1 cellular context compared by ENCODE assay signal in the genomic region with DNA sequence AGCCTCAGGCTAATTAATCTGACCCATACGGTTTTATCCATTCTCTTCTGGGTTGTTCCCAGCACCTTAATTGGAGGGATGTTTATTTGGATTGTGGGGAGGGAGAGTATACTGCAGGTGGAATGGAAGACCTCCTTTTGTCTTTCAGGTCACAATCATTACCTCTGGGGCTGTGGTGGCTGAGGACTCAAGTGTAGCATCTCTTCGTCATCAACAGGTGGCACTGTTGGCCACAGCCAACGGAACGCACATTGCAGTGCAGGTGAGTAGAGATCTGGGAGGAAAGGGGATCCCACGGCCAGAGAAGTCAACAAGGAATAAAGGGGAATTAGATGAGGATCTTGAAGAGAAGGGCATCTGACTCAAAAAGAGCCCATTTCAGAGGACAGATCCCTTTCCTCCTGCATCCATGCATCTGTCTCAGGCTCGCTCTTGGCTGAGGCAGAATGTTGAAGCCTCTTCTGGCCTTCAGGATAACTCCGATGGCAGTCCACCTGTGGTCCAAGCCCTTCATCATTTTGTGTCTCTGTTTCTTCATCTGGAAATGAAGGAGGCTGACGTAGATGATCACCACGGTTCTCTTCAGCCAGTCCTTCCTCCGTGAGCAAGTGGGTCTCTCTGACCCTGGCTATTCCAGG.
TF ChIP-seq lines count a peak whose summit lies in the region.

No MANE protein-coding gene starts in this region.

TF ChIP-seq in HepG2, 621 proteins besides CTCF, POLR2A, EP300 and RAD21 (continued from another document and continues in another):
- TF ChIP-seq ARID3A (IDR thresholded peaks at IDR 0.05; ENCODE audit: low read depth, low read length), result 0 out of 2 replicates have a peak, but pooled peaks have one; percentile 13
- peak; percentile 36; the same call in 1 of the 2 replicates for TF ChIP-seq GATAD1 (CRISPR knock-in tag; IDR thresholded peaks at IDR 0.05)
- peak; percentile 73; the same call in 1 of the 2 replicates for TF ChIP-seq SMC3 (IDR thresholded peaks at IDR 0.05; ENCODE audit: low read length)
- TF ChIP-seq CEBPG (CRISPR knock-in tag; IDR thresholded peaks at IDR 0.05), result 0 out of 2 replicates have a peak, but pooled peaks have one; percentile 21
- peak in 1 of 2 experiments; percentile 55; a peak in 1 of 4 replicates for TF ChIP-seq HMGXB4 (CRISPR knock-in tag; IDR thresholded peaks at IDR 0.05; ENCODE audit: borderline replicate concordance in 1 of 2, low read depth in 1 of 2)
- TF ChIP-seq ZNF34 (CRISPR knock-in tag; IDR thresholded peaks at IDR 0.05; ENCODE audit: borderline replicate concordance), result no peak
- TF ChIP-seq, protein P1, sequence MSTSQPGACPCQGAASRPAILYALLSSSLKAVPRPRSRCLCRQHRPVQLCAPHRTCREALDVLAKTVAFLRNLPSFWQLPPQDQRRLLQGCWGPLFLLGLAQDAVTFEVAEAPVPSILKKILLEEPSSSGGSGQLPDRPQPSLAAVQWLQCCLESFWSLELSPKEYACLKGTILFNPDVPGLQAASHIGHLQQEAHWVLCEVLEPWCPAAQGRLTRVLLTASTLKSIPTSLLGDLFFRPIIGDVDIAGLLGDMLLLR (CRISPR knock-in tag; IDR thresholded peaks at IDR 0.05), result no peak
- TF ChIP-seq AKNA (CRISPR knock-in tag; IDR thresholded peaks at IDR 0.05; ENCODE audit: borderline replicate concordance), result no peak
- 0 out of 2 replicates have a peak, but pooled peaks have one; percentile 44 for TF ChIP-seq HOMEZ (CRISPR knock-in tag; IDR thresholded peaks at IDR 0.05; ENCODE audit: low read depth)
- TF ChIP-seq ZNF317 (CRISPR knock-in tag; IDR thresholded peaks at IDR 0.05), result no peak
- 0 out of 2 replicates have a peak, but pooled peaks have one; percentile 52 for TF ChIP-seq ZNF614 (CRISPR knock-in tag; IDR thresholded peaks at IDR 0.05; ENCODE audit: borderline replicate concordance)
- TF ChIP-seq KMT2A (CRISPR knock-in tag; IDR thresholded peaks at IDR 0.05), result 0 out of 2 replicates have a peak, but pooled peaks have one; percentile 17
- TF ChIP-seq, protein P2, sequence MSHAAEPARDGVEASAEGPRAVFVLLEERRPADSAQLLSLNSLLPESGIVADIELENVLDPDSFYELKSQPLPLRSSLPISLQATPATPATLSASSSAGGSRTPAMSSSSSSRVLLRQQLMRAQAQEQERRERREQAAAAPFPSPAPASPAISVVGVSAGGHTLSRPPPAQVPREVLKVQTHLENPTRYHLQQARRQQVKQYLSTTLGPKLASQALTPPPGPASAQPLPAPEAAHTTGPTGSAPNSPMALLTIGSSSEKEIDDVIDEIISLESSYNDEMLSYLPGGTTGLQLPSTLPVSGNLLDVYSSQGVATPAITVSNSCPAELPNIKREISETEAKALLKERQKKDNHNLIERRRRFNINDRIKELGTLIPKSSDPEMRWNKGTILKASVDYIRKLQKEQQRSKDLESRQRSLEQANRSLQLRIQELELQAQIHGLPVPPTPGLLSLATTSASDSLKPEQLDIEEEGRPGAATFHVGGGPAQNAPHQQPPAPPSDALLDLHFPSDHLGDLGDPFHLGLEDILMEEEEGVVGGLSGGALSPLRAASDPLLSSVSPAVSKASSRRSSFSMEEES (CRISPR knock-in tag; IDR thresholded peaks at IDR 0.05), result 0 out of 2 replicates have a peak, but pooled peaks have one; percentile 11
- TF ChIP-seq ZNF75D (CRISPR knock-in tag; IDR thresholded peaks at IDR 0.05; ENCODE audit: borderline replicate concordance), result no peak
- TF ChIP-seq CREB1 (IDR thresholded peaks at IDR 0.05), result peak; percentile 37; the same call in 1 of the 2 replicates
- no peak for TF ChIP-seq CREB1 (CRISPR knock-in tag; IDR thresholded peaks at IDR 0.05)
- 0 out of 2 replicates have a peak, but pooled peaks have one; percentile 12 for TF ChIP-seq GATAD2A (CRISPR knock-in tag; IDR thresholded peaks at IDR 0.05)
- TF ChIP-seq ZNF552 (CRISPR knock-in tag; IDR thresholded peaks at IDR 0.05; ENCODE audit: borderline replicate concordance), result no peak
- TF ChIP-seq ZNF720 (CRISPR knock-in tag; IDR thresholded peaks at IDR 0.05), result 0 out of 2 replicates have a peak, but pooled peaks have one; percentile 14
- TF ChIP-seq CCDC6 (CRISPR knock-in tag; IDR thresholded peaks at IDR 0.05), result 0 out of 2 replicates have a peak, but pooled peaks have one; percentile 40
- TF ChIP-seq ZNF580 (CRISPR knock-in tag; IDR thresholded peaks at IDR 0.05; ENCODE audit: borderline replicate concordance, low read depth), result 0 out of 2 replicates have a peak, but pooled peaks have one; percentile 29
- no peak for TF ChIP-seq SRSF4 (IDR thresholded peaks at IDR 0.05; ENCODE audit: low read depth, low read length, poor library complexity, severe bottlenecking)
- TF ChIP-seq, protein P3, sequence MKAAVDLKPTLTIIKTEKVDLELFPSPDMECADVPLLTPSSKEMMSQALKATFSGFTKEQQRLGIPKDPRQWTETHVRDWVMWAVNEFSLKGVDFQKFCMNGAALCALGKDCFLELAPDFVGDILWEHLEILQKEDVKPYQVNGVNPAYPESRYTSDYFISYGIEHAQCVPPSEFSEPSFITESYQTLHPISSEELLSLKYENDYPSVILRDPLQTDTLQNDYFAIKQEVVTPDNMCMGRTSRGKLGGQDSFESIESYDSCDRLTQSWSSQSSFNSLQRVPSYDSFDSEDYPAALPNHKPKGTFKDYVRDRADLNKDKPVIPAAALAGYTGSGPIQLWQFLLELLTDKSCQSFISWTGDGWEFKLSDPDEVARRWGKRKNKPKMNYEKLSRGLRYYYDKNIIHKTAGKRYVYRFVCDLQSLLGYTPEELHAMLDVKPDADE (CRISPR knock-in tag; IDR thresholded peaks at IDR 0.05), result no peak
- TF ChIP-seq ZNF329 (CRISPR knock-in tag; IDR thresholded peaks at IDR 0.05; ENCODE audit: low read depth), result no peak
- no peak for TF ChIP-seq EHMT2 (IDR thresholded peaks at IDR 0.05; ENCODE audit: borderline replicate concordance, low read depth, low read length)
- TF ChIP-seq SIN3B (IDR thresholded peaks at IDR 0.05; ENCODE audit: low read length), result no peak
- TF ChIP-seq, protein P4, sequence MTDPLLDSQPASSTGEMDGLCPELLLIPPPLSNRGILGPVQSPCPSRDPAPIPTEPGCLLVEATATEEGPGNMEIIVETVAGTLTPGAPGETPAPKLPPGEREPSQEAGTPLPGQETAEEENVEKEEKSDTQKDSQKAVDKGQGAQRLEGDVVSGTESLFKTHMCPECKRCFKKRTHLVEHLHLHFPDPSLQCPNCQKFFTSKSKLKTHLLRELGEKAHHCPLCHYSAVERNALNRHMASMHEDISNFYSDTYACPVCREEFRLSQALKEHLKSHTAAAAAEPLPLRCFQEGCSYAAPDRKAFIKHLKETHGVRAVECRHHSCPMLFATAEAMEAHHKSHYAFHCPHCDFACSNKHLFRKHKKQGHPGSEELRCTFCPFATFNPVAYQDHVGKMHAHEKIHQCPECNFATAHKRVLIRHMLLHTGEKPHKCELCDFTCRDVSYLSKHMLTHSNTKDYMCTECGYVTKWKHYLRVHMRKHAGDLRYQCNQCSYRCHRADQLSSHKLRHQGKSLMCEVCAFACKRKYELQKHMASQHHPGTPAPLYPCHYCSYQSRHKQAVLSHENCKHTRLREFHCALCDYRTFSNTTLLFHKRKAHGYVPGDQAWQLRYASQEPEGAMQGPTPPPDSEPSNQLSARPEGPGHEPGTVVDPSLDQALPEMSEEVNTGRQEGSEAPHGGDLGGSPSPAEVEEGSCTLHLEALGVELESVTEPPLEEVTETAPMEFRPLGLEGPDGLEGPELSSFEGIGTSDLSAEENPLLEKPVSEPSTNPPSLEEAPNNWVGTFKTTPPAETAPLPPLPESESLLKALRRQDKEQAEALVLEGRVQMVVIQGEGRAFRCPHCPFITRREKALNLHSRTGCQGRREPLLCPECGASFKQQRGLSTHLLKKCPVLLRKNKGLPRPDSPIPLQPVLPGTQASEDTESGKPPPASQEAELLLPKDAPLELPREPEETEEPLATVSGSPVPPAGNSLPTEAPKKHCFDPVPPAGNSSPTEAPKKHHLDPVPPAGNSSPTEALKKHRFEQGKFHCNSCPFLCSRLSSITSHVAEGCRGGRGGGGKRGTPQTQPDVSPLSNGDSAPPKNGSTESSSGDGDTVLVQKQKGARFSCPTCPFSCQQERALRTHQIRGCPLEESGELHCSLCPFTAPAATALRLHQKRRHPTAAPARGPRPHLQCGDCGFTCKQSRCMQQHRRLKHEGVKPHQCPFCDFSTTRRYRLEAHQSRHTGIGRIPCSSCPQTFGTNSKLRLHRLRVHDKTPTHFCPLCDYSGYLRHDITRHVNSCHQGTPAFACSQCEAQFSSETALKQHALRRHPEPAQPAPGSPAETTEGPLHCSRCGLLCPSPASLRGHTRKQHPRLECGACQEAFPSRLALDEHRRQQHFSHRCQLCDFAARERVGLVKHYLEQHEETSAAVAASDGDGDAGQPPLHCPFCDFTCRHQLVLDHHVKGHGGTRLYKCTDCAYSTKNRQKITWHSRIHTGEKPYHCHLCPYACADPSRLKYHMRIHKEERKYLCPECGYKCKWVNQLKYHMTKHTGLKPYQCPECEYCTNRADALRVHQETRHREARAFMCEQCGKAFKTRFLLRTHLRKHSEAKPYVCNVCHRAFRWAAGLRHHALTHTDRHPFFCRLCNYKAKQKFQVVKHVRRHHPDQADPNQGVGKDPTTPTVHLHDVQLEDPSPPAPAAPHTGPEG (CRISPR knock-in tag; IDR thresholded peaks at IDR 0.05), result no peak
